In genomic region chrX:152899874-152900719, GRCh38 we compare ENCODE assay signal across 22 cellular contexts. TPM values are rescaled to one million over a fixed set of nuclear protein-coding genes. Genes with fewer than 3 reads are reported as not detected.
DNase-seq lines count a peak whose midpoint lies in the region; ATAC-seq, FAIRE-seq and TF ChIP-seq lines count a peak whose summit lies in the region.
"Had no signal": no experiment of that assay in that cellular context is flagged by ENCODE, and none has a peak within 500 bp of the region (broad histone marks: within the 10 kb centered on the region; RNA-seq: fewer than 3 reads in every experiment).

No MANE protein-coding gene starts in this region.

- H3K4me1 ChIP-seq in astrocyte (ENCODE audit: insufficient read depth, low read length) (peaks cover 33% of the 10 kb centered on the region), neural progenitor cell (no peaks in the 10 kb centered on the region), right atrium auricular region (no peaks in the 10 kb centered on the region)

- H3K4me3 Mint-ChIP-seq in astrocyte (ENCODE audit: unreplicated experiment) (no peak overlapping the region), neural progenitor cell (peak overlapping the region; percentile 35)
- H3K4me3 Mint-ChIP-seq in activated CD4-positive, alpha-beta memory T cell treated with anti-CD3 and anti-CD28 coated beads, Interleukin-2, amount 10 ng/mL, durations not matched to agents 7 days and 5 days: no peak overlapping the region
- H3K4me3 Mint-ChIP-seq: CD4-positive, alpha-beta memory T cell; HFFc6 had no signal

- H3K4me1 Mint-ChIP-seq in astrocyte (ENCODE audit: low read depth, unreplicated experiment) (peaks cover 13% of the 10 kb centered on the region), neural progenitor cell (peaks cover 17% of the 10 kb centered on the region)
- no peaks in the 10 kb centered on the region for H3K4me1 Mint-ChIP-seq in activated CD4-positive, alpha-beta memory T cell treated with anti-CD3 and anti-CD28 coated beads, Interleukin-2, amount 10 ng/mL, durations not matched to agents 7 days and 5 days

- H3K36me3 ChIP-seq in astrocyte (ENCODE audit: insufficient read depth, low read length) (no peaks in the 10 kb centered on the region), neural progenitor cell (no peaks in the 10 kb centered on the region), right atrium auricular region (no peaks in the 10 kb centered on the region)
- H3K36me3 ChIP-seq: BLaER1 treated with 17β-estradiol and CSF1 and Interleukin-3, amounts not matched to agents 10 nM and 100 nM; MG63 had no signal

- H3K36me3 Mint-ChIP-seq in astrocyte (ENCODE audit: low read depth, unreplicated experiment): no peaks in the 10 kb centered on the region
- H3K36me3 Mint-ChIP-seq in neural progenitor cell: peaks cover 2% of the 10 kb centered on the region
- H3K36me3 Mint-ChIP-seq in activated CD4-positive, alpha-beta memory T cell treated with anti-CD3 and anti-CD28 coated beads, Interleukin-2, amount 10 ng/mL, durations not matched to agents 7 days and 5 days (ENCODE audit: low read depth): no peaks in the 10 kb centered on the region
- H3K36me3 Mint-ChIP-seq: CD4-positive, alpha-beta memory T cell had no signal

- H2AFZ ChIP-seq in astrocyte (ENCODE audit: low read depth, low read length) (no peak overlapping the region), neural progenitor cell (replicated peaks) (no peak overlapping the region)

- H3K4me2 ChIP-seq in astrocyte (ENCODE audit: low read length) (no peak overlapping the region), neural progenitor cell (no peak overlapping the region)
- H3K4me2 ChIP-seq: BLaER1 treated with 17β-estradiol and CSF1 and Interleukin-3, amounts not matched to agents 10 nM and 100 nM had no signal

- ATAC-seq in GM18861 (IDR thresholded peaks at IDR 0.05; ENCODE audit: unreplicated experiment): no peak

- POLR2A ChIA-PET in activated CD4-positive, alpha-beta memory T cell treated with anti-CD3 and anti-CD28 coated beads, Interleukin-2, amount 10 ng/mL, durations not matched to agents 7 days and 5 days (lab: Charles Lee): no interaction called here

- TF ChIP-seq CTCF in astrocyte (IDR thresholded peaks at IDR 0.05; ENCODE audit: insufficient read depth, low read depth, low read length) (no peak), neural progenitor cell (IDR thresholded peaks at IDR 0.05) (no peak), right atrium auricular region (IDR thresholded peaks at IDR 0.05) (no peak)

- H3K9ac ChIP-seq in astrocyte (ENCODE audit: low read length): no peak overlapping the region
- no peak overlapping the region for H3K9ac ChIP-seq in neural progenitor cell
- H3K9ac ChIP-seq: BLaER1 treated with 17β-estradiol and CSF1 and Interleukin-3, amounts not matched to agents 10 nM and 100 nM had no signal

- H3K27ac Mint-ChIP-seq in astrocyte (ENCODE audit: unreplicated experiment): no peak overlapping the region
- H3K27ac Mint-ChIP-seq in neural progenitor cell: no peak overlapping the region
- H3K27ac Mint-ChIP-seq in activated CD4-positive, alpha-beta memory T cell treated with anti-CD3 and anti-CD28 coated beads, Interleukin-2, amount 10 ng/mL, durations not matched to agents 7 days and 5 days: no peak overlapping the region
- H3K27ac Mint-ChIP-seq: CD4-positive, alpha-beta memory T cell; HFFc6 had no signal

- H3K27me3 Mint-ChIP-seq in astrocyte (ENCODE audit: low read depth, unreplicated experiment): no peaks in the 10 kb centered on the region
- peaks cover 7% of the 10 kb centered on the region for H3K27me3 Mint-ChIP-seq in neural progenitor cell (ENCODE audit: insufficient read depth, low read depth)
- H3K27me3 Mint-ChIP-seq in activated CD4-positive, alpha-beta memory T cell treated with anti-CD3 and anti-CD28 coated beads, Interleukin-2, amount 10 ng/mL, durations not matched to agents 7 days and 5 days: peaks cover 15% of the 10 kb centered on the region

- H3K27me3 ChIP-seq in astrocyte (ENCODE audit: insufficient read depth, low read length) (no peaks in the 10 kb centered on the region), neural progenitor cell (no peaks in the 10 kb centered on the region), right atrium auricular region (no peaks in the 10 kb centered on the region)
- H3K27me3 ChIP-seq: MG63 had no signal

- FAIRE-seq in astrocyte (lab: Jason Lieb, UNC): peak; percentile 66
- FAIRE-seq: H54 had no signal

- CTCF ChIA-PET in activated CD4-positive, alpha-beta memory T cell treated with anti-CD3 and anti-CD28 coated beads, Interleukin-2, amount 10 ng/mL, durations not matched to agents 7 days and 5 days (lab: Charles Lee): interaction anchor here (1.4 kb wide), 1 partner anchor 13 kb away, joined by 4 read pairs; no protein-coding TSS in a partner anchor

- H4K20me1 ChIP-seq in astrocyte (ENCODE audit: insufficient read depth, low read length) (no peaks in the 10 kb centered on the region), neural progenitor cell (ENCODE audit: low read depth) (no peaks in the 10 kb centered on the region)

- DNase-seq in G401 (ENCODE audit: low spot score): peak; percentile 77
- no peak for DNase-seq in astrocyte (ENCODE audit: low read depth)
- DNase-seq in epithelial cell of prostate (ENCODE audit: low read depth, low spot score): no peak
- DNase-seq in neural progenitor cell (ENCODE audit: low spot score): no peak
- no peak for DNase-seq in activated CD4-positive, alpha-beta memory T cell treated with anti-CD3 and anti-CD28 coated beads, Interleukin-2, amount 10 ng/mL, durations not matched to agents 7 days and 5 days
- DNase-seq in right atrium auricular region (ENCODE audit: low spot score): no peak
- no peak for DNase-seq in putamen (ENCODE audit: low spot score)
- DNase-seq: 8988T; CD4-positive, alpha-beta memory T cell; DMS53; GF-D8; HFFc6; MG63; NCI-H1417; NCI-H1694 treated with DMSO at 0.1 percent for 48 hours; NCI-H446; NCI-H526 treated with DMSO at 0.1 percent for 48 hours; OCI-M1; SHP77 had no signal

- H3K9me3 Mint-ChIP-seq in astrocyte (ENCODE audit: unreplicated experiment) (no peaks in the 10 kb centered on the region), neural progenitor cell (peaks cover 23% of the 10 kb centered on the region)
- no peaks in the 10 kb centered on the region for H3K9me3 Mint-ChIP-seq in activated CD4-positive, alpha-beta memory T cell treated with anti-CD3 and anti-CD28 coated beads, Interleukin-2, amount 10 ng/mL, durations not matched to agents 7 days and 5 days
- H3K9me3 Mint-ChIP-seq: CD4-positive, alpha-beta memory T cell; HFFc6 had no signal

- H3K79me2 ChIP-seq in astrocyte (ENCODE audit: insufficient read depth, low read length) (no peaks in the 10 kb centered on the region), neural progenitor cell (ENCODE audit: low read depth) (no peaks in the 10 kb centered on the region)

- H3K27ac ChIP-seq in astrocyte (ENCODE audit: low read depth, low read length) (no peak overlapping the region), epithelial cell of prostate (peak overlapping the region; percentile 95), neural progenitor cell (no peak overlapping the region), right atrium auricular region (no peak overlapping the region)
- H3K27ac ChIP-seq: BLaER1 treated with 17β-estradiol and CSF1 and Interleukin-3, amounts not matched to agents 10 nM and 100 nM had no signal

- no peak overlapping the region for H3K4me3 ChIP-seq in astrocyte (ENCODE audit: insufficient read depth, low read depth, low read length)
- H3K4me3 ChIP-seq in neural progenitor cell: no peak overlapping the region
- no peak overlapping the region for H3K4me3 ChIP-seq in right atrium auricular region
- H3K4me3 ChIP-seq: BLaER1 treated with 17β-estradiol and CSF1 and Interleukin-3, amounts not matched to agents 10 nM and 100 nM; MG63 had no signal

- in situ Hi-C loops in G401 (cut with HindIII; ENCODE audit: low sequenced_read_pairs): no loop called here

- H3K9me3 ChIP-seq in astrocyte (ENCODE audit: insufficient read depth, low read depth, low read length) (no peaks in the 10 kb centered on the region), neural progenitor cell (ENCODE audit: low read depth) (no peaks in the 10 kb centered on the region), right atrium auricular region (no peaks in the 10 kb centered on the region)
- H3K9me3 ChIP-seq: BLaER1 treated with 17β-estradiol and CSF1 and Interleukin-3, amounts not matched to agents 10 nM and 100 nM; MG63 had no signal

- H3F3A ChIP-seq in neural progenitor cell (ENCODE audit: low read depth): no peaks in the 10 kb centered on the region

RNA-seq across cellular contexts. Expression of gene ZNF185, which starts 2.2 kb away (rescaled TPM):
- 0.43 TPM in 1 of 2 replicates, not detected in the other for total RNA-seq in G401 (2014; rRNA removed; shearing (Covaris generic))
- total RNA-seq in astrocyte (7.8 and 16.2 TPM in 2 replicates), neural progenitor cell (ENCODE audit: low replicate concordance) (14.0 and 14.8 TPM in 2 replicates), right atrium auricular region (1 to 10 TPM; 1.3 to 2.0 TPM)
- under 1 TPM; 0.75 to 0.88 TPM for total RNA-seq in activated CD4-positive, alpha-beta memory T cell treated with anti-CD3 and anti-CD28 coated beads, Interleukin-2, amount 10 ng/mL, durations not matched to agents 7 days and 5 days
